Comparison of ENCODE assay signal across 15 cellular contexts in the genomic region with DNA sequence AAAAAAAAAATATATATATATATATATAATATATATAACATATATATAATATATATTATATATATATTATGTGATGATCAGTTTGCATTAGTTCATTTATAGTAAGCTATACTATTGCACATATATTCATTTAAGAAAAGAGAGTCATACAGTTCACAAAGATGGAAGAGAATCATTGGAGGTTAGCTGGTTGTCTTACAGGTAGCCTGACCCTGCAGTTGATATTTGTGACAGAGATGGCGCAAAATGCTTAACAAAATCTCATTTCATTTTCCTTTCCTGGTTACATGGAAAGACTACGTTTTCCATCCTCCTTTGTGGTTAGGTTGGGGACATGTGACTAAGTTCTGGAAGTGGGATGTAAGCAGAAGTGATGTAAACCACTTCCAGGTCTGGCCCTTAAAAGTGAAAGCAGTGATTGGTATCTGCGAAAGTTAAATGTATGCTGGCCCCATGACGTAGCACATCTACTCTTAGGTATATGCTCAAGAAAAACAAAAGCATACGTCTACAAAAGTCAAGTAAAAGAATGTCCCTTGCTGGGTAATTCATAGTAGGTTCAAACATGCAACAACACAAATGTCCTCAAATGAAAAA. TPM values are rescaled to one million over a fixed set of nuclear protein-coding genes. Genes with fewer than 3 reads are reported as not detected.
DNase-seq lines count a peak whose midpoint lies in the region; ATAC-seq, FAIRE-seq and TF ChIP-seq lines count a peak whose summit lies in the region.
"Had no signal": no experiment of that assay in that cellular context is flagged by ENCODE, and none has a peak within 500 bp of the region (broad histone marks: within the 10 kb centered on the region; RNA-seq: fewer than 3 reads in every experiment).

No MANE protein-coding gene starts in this region.

- no peak overlapping the region for H4K5ac ChIP-seq in IMR-90 (ENCODE audit: low read depth, low read length)

- H3K14ac ChIP-seq in IMR-90 (replicated peaks; ENCODE audit: low read depth, low read length): no peak overlapping the region

- no peaks in the 10 kb centered on the region for H3K9me3 ChIP-seq in IMR-90 (ENCODE audit: control insufficient read depth, insufficient read depth, low read length)
- H3K9me3 ChIP-seq in pancreas: no peaks in the 10 kb centered on the region

- no TSS peak for BruUV-seq in IMR-90 (replicated peaks; lab: Mats Ljungman, UMichigan)

- TF ChIP-seq POLR2A in IMR-90 (IDR thresholded peaks at IDR 0.05; ENCODE audit: low read depth, low read length): no peak

- DNase-seq in Ammon's horn (ENCODE audit: low spot score) (peak; percentile 15), IMR-90 (peak; percentile 18), pancreas (no peak), HK-2 (ENCODE audit: unreplicated experiment) (no peak), H7 (no peak)
- DNase-seq in activated naive CD8-positive, alpha-beta T cell treated with anti-CD3 and anti-CD28 coated beads, Interleukin-2, amount 50 U/mL, for 24 hours: no peak
- DNase-seq: activated T-cell treated with anti-CD3 and anti-CD28 coated beads, Interleukin-2, amount 50 U/mL, for 1 hour; GOT3; NCI-H774; stimulated activated CD4-positive, alpha-beta T cell treated with anti-CD3 and anti-CD28 coated beads, Interleukin-12 subunit alpha, Interleukin-12 subunit beta, amount 100 ng/mL, for 4 hours; stimulated activated naive B cell treated with anti-CD40 and anti-IgM and Interleukin-4, amounts not matched to agents 10 μg/mL and 1 μg/mL and 100 μg/mL, for 72 hours had no signal

- no peak for TF ChIP-seq CTCF in IMR-90 (conservative IDR thresholded peaks at IDR 0.05; ENCODE audit: low read depth, low read length)
- no peak for TF ChIP-seq CTCF in pancreas (IDR thresholded peaks at IDR 0.05)

- no peak overlapping the region for H3K4me3 Mint-ChIP-seq in activated naive CD8-positive, alpha-beta T cell treated with anti-CD3 and anti-CD28 coated beads, Interleukin-2, amount 50 U/mL, for 24 hours

- H3K27me3 ChIP-seq in IMR-90 (ENCODE audit: control insufficient read depth, insufficient read depth, low read length): no peaks in the 10 kb centered on the region
- no peaks in the 10 kb centered on the region for H3K27me3 ChIP-seq in pancreas
- H3K27me3 ChIP-seq in H7 (ENCODE audit: control insufficient read depth, insufficient read depth, low read length): no peaks in the 10 kb centered on the region

- no peak overlapping the region for H2AK9ac ChIP-seq in IMR-90 (replicated peaks; ENCODE audit: low read depth, low read length, poor library complexity)

- no peak overlapping the region for H2BK20ac ChIP-seq in IMR-90 (ENCODE audit: low read depth, low read length)

- no peak overlapping the region for H2BK5ac ChIP-seq in IMR-90 (ENCODE audit: low read depth, low read length, poor library complexity, severe bottlenecking)

- TF ChIP-seq RAD21 in IMR-90 (IDR thresholded peaks at IDR 0.05; ENCODE audit: low read length): no peak

- no peak overlapping the region for H2BK120ac ChIP-seq in IMR-90 (ENCODE audit: low read depth, low read length)

- no peak overlapping the region for H3K56ac ChIP-seq in IMR-90 (ENCODE audit: extremely low read depth, insufficient read depth, low read length)

- in situ Hi-C loops in IMR-90 (cut with MboI; ENCODE audit: low sequenced_read_pairs): no loop called here

- POLR2A ChIA-PET in IMR-90 (lab: Charles Lee; ENCODE audit: unreplicated experiment): interaction anchor here (0.6 kb wide), 1 partner anchor 77 kb away, joined by 5 read pairs; no protein-coding TSS in a partner anchor

- no peaks in the 10 kb centered on the region for H3K9me1 ChIP-seq in IMR-90 (ENCODE audit: insufficient read depth, low read length)

- H3K4me3 ChIP-seq in IMR-90 (ENCODE audit: insufficient read depth, low read depth, low read length) (no peak overlapping the region), pancreas (no peak overlapping the region), H7 (ENCODE audit: insufficient read depth, low read depth, low read length) (no peak overlapping the region)

- H2AFZ ChIP-seq in IMR-90 (replicated peaks; ENCODE audit: low read length, poor library complexity): peak overlapping the region; percentile 59

- H3K36me3 Mint-ChIP-seq in activated naive CD8-positive, alpha-beta T cell treated with anti-CD3 and anti-CD28 coated beads, Interleukin-2, amount 50 U/mL, for 24 hours (ENCODE audit: low read depth): no peaks in the 10 kb centered on the region
- H3K36me3 Mint-ChIP-seq: stimulated activated naive B cell treated with anti-CD40 and anti-IgM and Interleukin-4, amounts not matched to agents 10 μg/mL and 1 μg/mL and 100 μg/mL, for 72 hours had no signal

- H3K27ac ChIP-seq in IMR-90 (ENCODE audit: insufficient read depth, low read length) (no peak overlapping the region), pancreas (no peak overlapping the region)
- H3K27ac ChIP-seq: C4-2B had no signal

- whole genome bisulfite sequencing in IMR-90 (ENCODE audit: extremely low coverage in 2 of 2, insufficient read length in 1 of 2), 2 experiments: 100% methylated on average over 1 of the region's 5 CpGs; no CpG with 5 or more reads in 1 of the 2 experiments
- WGBS in pancreas, 2 donors: 75 to 76% methylated on average over 5 of the region's 5 CpGs

- H3K36me3 ChIP-seq in IMR-90 (ENCODE audit: control insufficient read depth, insufficient read depth, low read length) (no peaks in the 10 kb centered on the region), pancreas (no peaks in the 10 kb centered on the region), H7 (replicated peaks; ENCODE audit: control insufficient read depth, insufficient read depth, low read length) (no peaks in the 10 kb centered on the region)

- no peak overlapping the region for H3K27ac Mint-ChIP-seq in activated naive CD8-positive, alpha-beta T cell treated with anti-CD3 and anti-CD28 coated beads, Interleukin-2, amount 50 U/mL, for 24 hours
- H3K27ac Mint-ChIP-seq: stimulated activated naive B cell treated with anti-CD40 and anti-IgM and Interleukin-4, amounts not matched to agents 10 μg/mL and 1 μg/mL and 100 μg/mL, for 72 hours had no signal

- FAIRE-seq in pancreas (lab: Jason Lieb, UNC): no peak
- FAIRE-seq: islet of Langerhans had no signal

- ATAC-seq in GM18517 (IDR thresholded peaks at IDR 0.05; ENCODE audit: unreplicated experiment): peak; percentile 52
- ATAC-seq in IMR-90 (ENCODE audit: low read depth): no peak
- peak; percentile 33 for ATAC-seq in activated naive CD8-positive, alpha-beta T cell treated with anti-CD3 and anti-CD28 coated beads, Interleukin-2, amount 50 U/mL, for 24 hours
- no peak for ATAC-seq in pancreas
- no peak for ATAC-seq in GM21737 (IDR thresholded peaks at IDR 0.05; ENCODE audit: unreplicated experiment)

- H3K18ac ChIP-seq in IMR-90 (ENCODE audit: low read depth, low read length): no peak overlapping the region

- no peak overlapping the region for H3K4ac ChIP-seq in IMR-90 (ENCODE audit: low read depth, low read length)

- intact Hi-C loops in IMR-90 (cut with micrococcal nuclease): no loop called here
- intact Hi-C loops in pancreas (cut with DNase I): no loop called here

- H4K20me1 ChIP-seq in IMR-90 (ENCODE audit: insufficient read depth, low read length): no peaks in the 10 kb centered on the region

- H3K9me3 Mint-ChIP-seq in activated naive CD8-positive, alpha-beta T cell treated with anti-CD3 and anti-CD28 coated beads, Interleukin-2, amount 50 U/mL, for 24 hours: no peaks in the 10 kb centered on the region

- H2AK5ac ChIP-seq in IMR-90 (ENCODE audit: low read depth, low read length): no peak overlapping the region

- peaks cover 6% of the 10 kb centered on the region for H3K4me1 Mint-ChIP-seq in activated naive CD8-positive, alpha-beta T cell treated with anti-CD3 and anti-CD28 coated beads, Interleukin-2, amount 50 U/mL, for 24 hours

- peaks cover 2% of the 10 kb centered on the region for H3K27me3 Mint-ChIP-seq in activated naive CD8-positive, alpha-beta T cell treated with anti-CD3 and anti-CD28 coated beads, Interleukin-2, amount 50 U/mL, for 24 hours

- no peak overlapping the region for H4K8ac ChIP-seq in IMR-90 (ENCODE audit: low read depth in 2 of 2, low read length in 2 of 2)

- no peak overlapping the region for H3K9ac ChIP-seq in IMR-90 (ENCODE audit: low read depth, low read length)

- dilution Hi-C loops in IMR-90 (cut with HindIII; ENCODE audit: low sequenced_read_pairs, unreplicated experiment): no loop called here

- no peak overlapping the region for H2BK15ac ChIP-seq in IMR-90 (ENCODE audit: low read depth, low read length)

- CTCF ChIA-PET in IMR-90 (lab: Yijun Ruan, JAX): interaction anchor here (1.5 kb wide), 1 partner anchor 35 kb away, joined by 3 read pairs; no protein-coding TSS in a partner anchor

- H3K23ac ChIP-seq in IMR-90 (ENCODE audit: low read depth, low read length): no peak overlapping the region

- H3K4me2 ChIP-seq in IMR-90 (ENCODE audit: low read depth, low read length): no peak overlapping the region

- H3K4me1 ChIP-seq in IMR-90 (ENCODE audit: control insufficient read depth, insufficient read depth, low read length) (no peaks in the 10 kb centered on the region), pancreas (no peaks in the 10 kb centered on the region)

- no peaks in the 10 kb centered on the region for H3K79me1 ChIP-seq in IMR-90 (ENCODE audit: low read depth in 1 of 2, low read length in 2 of 2)

- no peak overlapping the region for H4K91ac ChIP-seq in IMR-90 (ENCODE audit: insufficient read depth, low read depth, low read length)

TF ChIP-seq in IMR-90, 13 proteins besides CTCF, POLR2A, EP300 and RAD21 (continues in another document):
- TF ChIP-seq SMC3 (IDR thresholded peaks at IDR 0.05; ENCODE audit: low read depth, low read length): no peak
- no peak for TF ChIP-seq MAZ (IDR thresholded peaks at IDR 0.05; ENCODE audit: borderline replicate concordance, low read depth, low read length)
- no peak for TF ChIP-seq MAFK (IDR thresholded peaks at IDR 0.05; ENCODE audit: low read depth, low read length)
- no peak for TF ChIP-seq ELK1 (IDR thresholded peaks at IDR 0.05; ENCODE audit: borderline replicate concordance, low read depth, low read length)
- TF ChIP-seq MXI1 (IDR thresholded peaks at IDR 0.05; ENCODE audit: borderline replicate concordance, low read depth, low read length): no peak

RNA-seq across cellular contexts. Expression of gene TMEM135, which starts 7.2 kb away (rescaled TPM):
- total RNA-seq in IMR-90 (2012; rRNA removed) (5.9 and 6.9 TPM in 2 replicates), pancreas (10 to 100 TPM in 1 of 6 donors, 1 to 10 TPM in 5; 7.3 to 10.1 (median 8.5) TPM)
- polyA plus RNA-seq in IMR-90 (2012; rRNA removed) (2.7 and 3.9 TPM in 2 replicates), pancreas (1 to 10 TPM; 2.6 to 5.5 TPM)
- polyA plus RNA-seq in IMR-90 (2012; cell fraction: cytosol; rRNA removed): 0.75 and 1.4 TPM in 2 replicates
- polyA plus RNA-seq in IMR-90 (2012; cell fraction: nucleus; rRNA removed; ENCODE audit: low replicate concordance): 1.7 and 6.0 TPM in 2 replicates
- total RNA-seq in H7 (2014; rRNA removed; shearing (Covaris generic)): 27.9 and 44.9 TPM in 2 replicates

Comparison
In these comparisons a context has a peak if more than half of its experiments do, and no peak if none do; other contexts are left out.
1. DNase-seq: peak in Ammon's horn (single experiment) and IMR-90 (single experiment); none in activated naive CD8-positive, alpha-beta T cell treated with anti-CD3 and anti-CD28 coated beads, Interleukin-2, amount 50 U/mL, for 24 hours (single experiment), pancreas (0 of 6), HK-2 (single experiment) and H7 (single experiment).
2. ATAC-seq: peak in GM18517 (single experiment) and activated naive CD8-positive, alpha-beta T cell treated with anti-CD3 and anti-CD28 coated beads, Interleukin-2, amount 50 U/mL, for 24 hours (single experiment); none in IMR-90 (single experiment), pancreas (0 of 4) and GM21737 (single experiment).